In genomic region chr5:170411100-170411499, GRCh38 we compare ENCODE assay signal across 18 cellular contexts. TPM values are rescaled to one million over a fixed set of nuclear protein-coding genes. Genes with fewer than 3 reads are reported as not detected.
DNase-seq lines count a peak whose midpoint lies in the region; ATAC-seq and TF ChIP-seq lines count a peak whose summit lies in the region.
"Had no signal": no experiment of that assay in that cellular context is flagged by ENCODE, and none has a peak within 500 bp of the region (broad histone marks: within the 10 kb centered on the region; RNA-seq: fewer than 3 reads in every experiment).

No MANE protein-coding gene starts in this region.

- no peak overlapping the region for H3K4me3 Mint-ChIP-seq in activated CD4-positive, alpha-beta memory T cell treated with anti-CD3 and anti-CD28 coated beads, Interleukin-2, amount 10 ng/mL, durations not matched to agents 7 days and 5 days
- H3K4me3 Mint-ChIP-seq in activated CD4-positive, alpha-beta memory T cell treated with anti-CD3 and anti-CD28 coated beads for 36 hours = no peak overlapping the region
- no peak overlapping the region for H3K4me3 Mint-ChIP-seq in stimulated activated effector memory CD8-positive, alpha-beta T cell treated with anti-CD3 and anti-CD28 coated beads, Interleukin-12 subunit alpha, Interleukin-12 subunit beta, amount 100 ng/mL, for 72 hours
- H3K4me3 Mint-ChIP-seq: activated CD4-positive, alpha-beta T cell treated with anti-CD3 and anti-CD28 coated beads, Interleukin-2, amount 10 ng/mL, durations not matched to agents 7 days and 5 days; central memory CD8-positive, alpha-beta T cell; stimulated activated memory B cell treated with anti-CD40 and anti-IgM and Interleukin-4, amounts not matched to agents 10 μg/mL and 1 μg/mL and 100 μg/mL, for 72 hours had no signal

- H3K27me3 ChIP-seq in body of pancreas = no peaks in the 10 kb centered on the region

- peak; percentile 32 for DNase-seq in activated CD4-positive, alpha-beta memory T cell treated with anti-CD3 and anti-CD28 coated beads, Interleukin-2, amount 10 ng/mL, durations not matched to agents 7 days and 5 days
- DNase-seq in activated CD4-positive, alpha-beta memory T cell treated with anti-CD3 and anti-CD28 coated beads for 36 hours = no peak
- DNase-seq in GM20000 (ENCODE audit: low spot score) (peak; percentile 38), OCI-LY7 (ENCODE audit: low spot score) (peak; percentile 28), body of pancreas (no peak)
- peak in 1 of 2 donors; percentile 57 for DNase-seq in stimulated activated effector memory CD8-positive, alpha-beta T cell treated with anti-CD3 and anti-CD28 coated beads, Interleukin-12 subunit alpha, Interleukin-12 subunit beta, amount 100 ng/mL, for 72 hours (ENCODE audit: low spot score in 2 of 2)
- no peak for DNase-seq in activated effector memory CD4-positive, alpha-beta T cell treated with anti-CD3 and anti-CD28 coated beads, Interleukin-2, amount 50 U/mL, for 16 hours
- DNase-seq: activated CD4-positive, alpha-beta T cell treated with anti-CD3 and anti-CD28 coated beads, Interleukin-2, amount 10 ng/mL, durations not matched to agents 7 days and 5 days; amniotic stem cell; Caco-2; GF-D8; GOT3; NCI-H774; Right ventricle myocardium superior; T1000 had no signal

- intact Hi-C loops in activated CD4-positive, alpha-beta memory T cell treated with anti-CD3 and anti-CD28 coated beads for 36 hours (cut with micrococcal nuclease) = no loop called here
- intact Hi-C loops in OCI-LY7 (cut with micrococcal nuclease; ENCODE audit: unreplicated experiment) = no loop called here
- intact Hi-C loops in body of pancreas (cut with DNase I) = loop anchor here (10.0 kb wide), 1 partner anchor 186 kb away; no protein-coding TSS in a partner anchor

- peaks cover 6% of the 10 kb centered on the region for H3K27me3 Mint-ChIP-seq in activated CD4-positive, alpha-beta memory T cell treated with anti-CD3 and anti-CD28 coated beads, Interleukin-2, amount 10 ng/mL, durations not matched to agents 7 days and 5 days
- no peaks in the 10 kb centered on the region for H3K27me3 Mint-ChIP-seq in activated CD4-positive, alpha-beta memory T cell treated with anti-CD3 and anti-CD28 coated beads for 36 hours

- H3K79me2 ChIP-seq in OCI-LY7 (ENCODE audit: insufficient read depth, low read depth, low read length) = no peaks in the 10 kb centered on the region

- BruUV-seq in OCI-LY7 (replicated peaks; lab: Mats Ljungman, UMichigan) = no TSS peak

- H4K20me1 ChIP-seq in OCI-LY7 (ENCODE audit: insufficient read depth, low read length) = no peaks in the 10 kb centered on the region

- H3K36me3 ChIP-seq in OCI-LY7 (ENCODE audit: insufficient read depth, low read length) (no peaks in the 10 kb centered on the region), body of pancreas (replicated peaks in 1 of 2; ENCODE audit: insufficient read depth in 1 of 2, low read depth in 2 of 2) (no peaks in the 10 kb centered on the region)

- H3K27ac ChIP-seq in OCI-LY7 (ENCODE audit: low read depth, low read length, poor library complexity, severe bottlenecking) (no peak overlapping the region), body of pancreas (no peak overlapping the region)

- H3K4me1 Mint-ChIP-seq in activated CD4-positive, alpha-beta memory T cell treated with anti-CD3 and anti-CD28 coated beads, Interleukin-2, amount 10 ng/mL, durations not matched to agents 7 days and 5 days = peaks cover 2% of the 10 kb centered on the region
- H3K4me1 Mint-ChIP-seq in activated CD4-positive, alpha-beta memory T cell treated with anti-CD3 and anti-CD28 coated beads for 36 hours (ENCODE audit: low read depth) = peaks cover 1% of the 10 kb centered on the region
- H3K4me1 Mint-ChIP-seq in stimulated activated effector memory CD8-positive, alpha-beta T cell treated with anti-CD3 and anti-CD28 coated beads, Interleukin-12 subunit alpha, Interleukin-12 subunit beta, amount 100 ng/mL, for 72 hours = no peaks in the 10 kb centered on the region
- H3K4me1 Mint-ChIP-seq: central memory CD8-positive, alpha-beta T cell had no signal

- H3K9me3 Mint-ChIP-seq in activated CD4-positive, alpha-beta memory T cell treated with anti-CD3 and anti-CD28 coated beads, Interleukin-2, amount 10 ng/mL, durations not matched to agents 7 days and 5 days = no peaks in the 10 kb centered on the region
- no peaks in the 10 kb centered on the region for H3K9me3 Mint-ChIP-seq in activated CD4-positive, alpha-beta memory T cell treated with anti-CD3 and anti-CD28 coated beads for 36 hours
- H3K9me3 Mint-ChIP-seq in stimulated activated effector memory CD8-positive, alpha-beta T cell treated with anti-CD3 and anti-CD28 coated beads, Interleukin-12 subunit alpha, Interleukin-12 subunit beta, amount 100 ng/mL, for 72 hours = no peaks in the 10 kb centered on the region
- H3K9me3 Mint-ChIP-seq: activated CD4-positive, alpha-beta T cell treated with anti-CD3 and anti-CD28 coated beads, Interleukin-2, amount 10 ng/mL, durations not matched to agents 7 days and 5 days; central memory CD8-positive, alpha-beta T cell; stimulated activated memory B cell treated with anti-CD40 and anti-IgM and Interleukin-4, amounts not matched to agents 10 μg/mL and 1 μg/mL and 100 μg/mL, for 72 hours had no signal

- POLR2A ChIA-PET in activated CD4-positive, alpha-beta memory T cell treated with anti-CD3 and anti-CD28 coated beads, Interleukin-2, amount 10 ng/mL, durations not matched to agents 7 days and 5 days (lab: Charles Lee) = interaction anchor here (0.9 kb wide), 1 partner anchor 15 kb away, joined by 3 read pairs; no protein-coding TSS in a partner anchor
- POLR2A ChIA-PET in activated CD4-positive, alpha-beta memory T cell treated with anti-CD3 and anti-CD28 coated beads for 36 hours (lab: Charles Lee) = no interaction called here
- POLR2A ChIA-PET in OCI-LY7 (lab: Charles Lee) = interaction anchor here (0.6 kb wide), 1 partner anchor 137 kb away, joined by 6 read pairs; no protein-coding TSS in a partner anchor

- no peak overlapping the region for H2AFZ ChIP-seq in OCI-LY7 (ENCODE audit: low read length)

- no peak overlapping the region for H3K4me3 ChIP-seq in OCI-LY7 (ENCODE audit: low read depth, low read length, poor library complexity, severe bottlenecking)
- no peak overlapping the region for H3K4me3 ChIP-seq in body of pancreas

- CTCF ChIA-PET in activated CD4-positive, alpha-beta memory T cell treated with anti-CD3 and anti-CD28 coated beads, Interleukin-2, amount 10 ng/mL, durations not matched to agents 7 days and 5 days (lab: Charles Lee) = interaction anchor here (0.7 to 3.2 kb wide), 13 partner anchors 9 to 193 kb away, joined by 3 to 18 read pairs (median 5); no protein-coding TSS in a partner anchor
- CTCF ChIA-PET in activated CD4-positive, alpha-beta memory T cell treated with anti-CD3 and anti-CD28 coated beads for 36 hours (lab: Charles Lee) = interaction anchor here (0.6 to 2.0 kb wide), 17 partner anchors 9 to 228 kb away, joined by 3 to 8 read pairs (median 4); partner anchors contain the start of gene KCNMB1
- CTCF ChIA-PET in OCI-LY7 (lab: Charles Lee; ENCODE audit: unreplicated experiment) = no interaction called here

- no peak for TF ChIP-seq POLR2A in body of pancreas (IDR thresholded peaks at IDR 0.05)

- whole genome bisulfite sequencing in body of pancreas, 2 donors = 82 to 86% methylated on average over 3 of the region's 3 CpGs

- no peaks in the 10 kb centered on the region for H3K36me3 Mint-ChIP-seq in activated CD4-positive, alpha-beta memory T cell treated with anti-CD3 and anti-CD28 coated beads, Interleukin-2, amount 10 ng/mL, durations not matched to agents 7 days and 5 days (ENCODE audit: low read depth)
- no peaks in the 10 kb centered on the region for H3K36me3 Mint-ChIP-seq in activated CD4-positive, alpha-beta memory T cell treated with anti-CD3 and anti-CD28 coated beads for 36 hours
- H3K36me3 Mint-ChIP-seq in stimulated activated effector memory CD8-positive, alpha-beta T cell treated with anti-CD3 and anti-CD28 coated beads, Interleukin-12 subunit alpha, Interleukin-12 subunit beta, amount 100 ng/mL, for 72 hours = no peaks in the 10 kb centered on the region
- H3K36me3 Mint-ChIP-seq: stimulated activated memory B cell treated with anti-CD40 and anti-IgM and Interleukin-4, amounts not matched to agents 10 μg/mL and 1 μg/mL and 100 μg/mL, for 72 hours had no signal

- H3K9me3 ChIP-seq in OCI-LY7 (ENCODE audit: low read length) (no peaks in the 10 kb centered on the region), body of pancreas (no peaks in the 10 kb centered on the region)
- H3K9me3 ChIP-seq: Caco-2 had no signal

- no peak overlapping the region for H3K4me2 ChIP-seq in OCI-LY7 (ENCODE audit: low read length)

- H3K4me1 ChIP-seq in OCI-LY7 (ENCODE audit: insufficient read depth, low read length, poor library complexity, severe bottlenecking) = no peaks in the 10 kb centered on the region
- H3K4me1 ChIP-seq in body of pancreas = no peaks in the 10 kb centered on the region
- H3K4me1 ChIP-seq: Caco-2 had no signal

- ATAC-seq in stimulated activated effector memory CD8-positive, alpha-beta T cell treated with anti-CD3 and anti-CD28 coated beads, Interleukin-12 subunit alpha, Interleukin-12 subunit beta, amount 100 ng/mL, for 72 hours = peak; percentile 26
- ATAC-seq in HG02884 (IDR thresholded peaks at IDR 0.05; ENCODE audit: unreplicated experiment) (no peak), body of pancreas (no peak)
- ATAC-seq: stimulated activated memory B cell treated with anti-CD40 and anti-IgM and Interleukin-4, amounts not matched to agents 10 μg/mL and 1 μg/mL and 100 μg/mL, for 72 hours had no signal

- no peaks in the 10 kb centered on the region for H3K9me2 ChIP-seq in OCI-LY7 (ENCODE audit: insufficient read depth, low read length)

- no peak overlapping the region for H3K27ac Mint-ChIP-seq in activated CD4-positive, alpha-beta memory T cell treated with anti-CD3 and anti-CD28 coated beads, Interleukin-2, amount 10 ng/mL, durations not matched to agents 7 days and 5 days
- no peak overlapping the region for H3K27ac Mint-ChIP-seq in activated CD4-positive, alpha-beta memory T cell treated with anti-CD3 and anti-CD28 coated beads for 36 hours
- no peak overlapping the region for H3K27ac Mint-ChIP-seq in stimulated activated effector memory CD8-positive, alpha-beta T cell treated with anti-CD3 and anti-CD28 coated beads, Interleukin-12 subunit alpha, Interleukin-12 subunit beta, amount 100 ng/mL, for 72 hours
- H3K27ac Mint-ChIP-seq: activated CD4-positive, alpha-beta T cell treated with anti-CD3 and anti-CD28 coated beads, Interleukin-2, amount 10 ng/mL, durations not matched to agents 7 days and 5 days; stimulated activated memory B cell treated with anti-CD40 and anti-IgM and Interleukin-4, amounts not matched to agents 10 μg/mL and 1 μg/mL and 100 μg/mL, for 72 hours had no signal

- peak; percentile 50 for TF ChIP-seq CTCF in GM20000 (IDR thresholded peaks at IDR 0.05; ENCODE audit: extremely low read depth, missing control alignments)
- peak; percentile 78 for TF ChIP-seq CTCF in OCI-LY7 (conservative IDR thresholded peaks at IDR 0.05; ENCODE audit: low read length)
- no peak for TF ChIP-seq CTCF in body of pancreas (IDR thresholded peaks at IDR 0.05)

RNA-seq across cellular contexts. Expression of gene KCNMB1, which starts 21.9 kb away (rescaled TPM):
- not detected for total RNA-seq in activated CD4-positive, alpha-beta memory T cell treated with anti-CD3 and anti-CD28 coated beads, Interleukin-2, amount 10 ng/mL, durations not matched to agents 7 days and 5 days
- total RNA-seq in activated CD4-positive, alpha-beta memory T cell treated with anti-CD3 and anti-CD28 coated beads for 36 hours = not detected
- total RNA-seq in OCI-LY7 (2014; rRNA removed; shearing (Covaris generic)) = not detected in 2 replicates
- not detected in 2 replicates for total RNA-seq in OCI-LY7 (2022)
- under 1 TPM in 1 of 2 donors, not detected in 1; 0.99 TPM for total RNA-seq in body of pancreas
- total RNA-seq: activated CD4-positive, alpha-beta T cell treated with anti-CD3 and anti-CD28 coated beads, Interleukin-2, amount 10 ng/mL, durations not matched to agents 7 days and 5 days; Caco-2 had no signal

Comparison
In these comparisons a context has a peak if more than half of its experiments do, and no peak if none do; other contexts are left out.
1. DNase-seq: peak in activated CD4-positive, alpha-beta memory T cell treated with anti-CD3 and anti-CD28 coated beads, Interleukin-2, amount 10 ng/mL, durations not matched to agents 7 days and 5 days (single experiment), GM20000 (single experiment) and OCI-LY7 (single experiment); none in activated CD4-positive, alpha-beta memory T cell treated with anti-CD3 and anti-CD28 coated beads for 36 hours (single experiment), activated effector memory CD4-positive, alpha-beta T cell treated with anti-CD3 and anti-CD28 coated beads, Interleukin-2, amount 50 U/mL, for 16 hours (single experiment) and body of pancreas (0 of 4).
2. CTCF ChIP-seq: peak in GM20000 (single experiment) and OCI-LY7 (single experiment); none in body of pancreas (0 of 7).